In the genomic region with DNA sequence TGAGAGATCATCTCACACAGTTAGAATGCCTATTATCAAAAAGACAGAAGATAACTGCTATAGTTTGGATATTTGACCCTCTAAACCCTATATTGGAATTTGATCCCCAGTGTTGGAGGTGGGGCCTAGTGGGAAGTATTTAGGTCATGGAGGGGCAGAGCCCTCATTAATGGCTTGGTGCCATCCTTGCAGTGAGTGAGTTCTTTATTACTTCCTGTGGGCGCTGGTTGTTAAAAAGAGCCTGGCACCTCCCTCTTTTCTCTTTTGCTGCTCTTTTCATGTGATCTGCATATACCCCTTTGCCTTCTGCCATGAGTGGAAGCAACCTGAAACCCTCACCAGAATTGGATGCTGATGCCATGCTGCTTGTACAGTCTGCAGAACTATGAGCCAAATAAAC, we compare ENCODE assay signal across 14 cellular contexts.
"Had no signal": no experiment of that assay in that cellular context is flagged by ENCODE, and none has a peak within 500 bp of the region (broad histone marks: within the 10 kb centered on the region; RNA-seq: fewer than 3 reads in every experiment).

No MANE protein-coding gene starts in this region.

- H3K27me3 ChIP-seq: cardiac muscle cell, left lung, tibial nerve, uterus had no signal

- H3K4me3 ChIP-seq: cardiac muscle cell, left lung, tibial nerve, uterus had no signal

- H3K27ac ChIP-seq: cardiac muscle cell, left lung, tibial nerve, uterus had no signal

- H3K36me3 ChIP-seq: uterus had no signal

- H3K4me1 ChIP-seq: left lung, uterus had no signal

- ATAC-seq: left lung; naive thymus-derived CD4-positive, alpha-beta T cell; stimulated activated naive B cell treated with anti-CD40 and anti-IgM and Interleukin-4, amounts not matched to agents 10 μg/mL and 1 μg/mL and 100 μg/mL, for 72 hours had no signal

- H3K9me3 ChIP-seq: left lung, tibial nerve, uterus had no signal

- DNase-seq: activated CD4-positive, alpha-beta T cell treated with anti-CD3 and anti-CD28 coated beads for 1 hour; activated CD4-positive, alpha-beta T cell treated with anti-CD3 and anti-CD28 coated beads, Interleukin-2, amount 50 U/mL, for 48 hours; activated naive CD4-positive, alpha-beta T cell treated with anti-CD3 and anti-CD28 coated beads, Interleukin-2, amount 50 U/mL, for 16 hours; activated T-cell treated with anti-CD3 and anti-CD28 coated beads, Interleukin-2, amount 50 U/mL, for 1 hour; islet precursor cell; left lung; naive thymus-derived CD4-positive, alpha-beta T cell; posterior cingulate gyrus; retina; stimulated activated CD4-positive, alpha-beta T cell treated with anti-CD3 and anti-CD28 coated beads, Interleukin-2, amount 100 ng/mL, for 48 hours; stimulated activated naive B cell treated with anti-CD40 and anti-IgM and Interleukin-4, amounts not matched to agents 10 μg/mL and 1 μg/mL and 100 μg/mL, for 72 hours; uterus had no signal
